ENCODE assay signal across 2 cellular contexts in the genomic region with DNA sequence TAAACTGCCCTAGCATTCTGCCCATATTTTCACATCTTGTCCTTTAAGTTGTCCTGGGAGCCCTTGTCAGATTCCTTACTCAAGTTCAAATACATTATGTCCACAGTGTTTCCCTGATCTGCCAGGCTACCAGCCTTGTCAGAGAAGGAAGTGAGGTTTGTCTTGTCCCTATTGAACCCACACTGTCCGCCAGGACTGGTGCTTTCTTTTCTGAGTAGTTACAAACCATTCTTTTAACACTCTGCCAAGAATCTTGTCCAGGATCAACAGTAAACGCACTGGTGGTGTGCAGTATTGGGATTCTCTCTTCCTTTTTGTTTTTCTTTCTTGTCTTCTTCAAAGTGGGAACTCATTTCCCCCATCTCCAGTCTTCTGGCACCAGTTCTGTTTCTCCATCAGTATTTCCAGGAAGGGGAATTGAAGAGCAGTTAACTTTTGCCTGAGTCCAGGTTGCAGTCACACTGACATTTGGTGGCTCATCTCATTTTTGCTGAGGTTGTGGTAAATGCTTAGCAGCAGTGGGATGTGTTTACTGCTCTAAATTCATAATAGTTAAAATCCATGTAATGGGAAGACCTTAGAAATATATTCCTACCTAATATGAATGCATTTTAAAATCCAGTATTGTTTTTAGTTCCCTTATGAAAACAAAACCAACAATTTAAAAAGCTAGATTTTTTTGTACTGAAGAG.
TF ChIP-seq lines count a peak whose summit lies in the region.

No MANE protein-coding gene starts in this region.

TF ChIP-seq in SK-N-SH, 30 proteins besides CTCF, POLR2A, EP300 and RAD21:
- TF ChIP-seq YY1 (IDR thresholded peaks at IDR 0.05; ENCODE audit: low read depth) (no peak), RXRA (IDR thresholded peaks at IDR 0.05; ENCODE audit: borderline replicate concordance, low read depth) (no peak), MXI1 (IDR thresholded peaks at IDR 0.05; ENCODE audit: low read depth, low read length) (no peak), GABPA (IDR thresholded peaks at IDR 0.05; ENCODE audit: low read depth) (no peak), RCOR1 (IDR thresholded peaks at IDR 0.05; ENCODE audit: low read length) (no peak)
- TF ChIP-seq, protein P1, sequence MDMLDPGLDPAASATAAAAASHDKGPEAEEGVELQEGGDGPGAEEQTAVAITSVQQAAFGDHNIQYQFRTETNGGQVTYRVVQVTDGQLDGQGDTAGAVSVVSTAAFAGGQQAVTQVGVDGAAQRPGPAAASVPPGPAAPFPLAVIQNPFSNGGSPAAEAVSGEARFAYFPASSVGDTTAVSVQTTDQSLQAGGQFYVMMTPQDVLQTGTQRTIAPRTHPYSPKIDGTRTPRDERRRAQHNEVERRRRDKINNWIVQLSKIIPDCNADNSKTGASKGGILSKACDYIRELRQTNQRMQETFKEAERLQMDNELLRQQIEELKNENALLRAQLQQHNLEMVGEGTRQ (IDR thresholded peaks at IDR 0.05; ENCODE audit: borderline replicate concordance, low read depth, low read length), result no peak

TF ChIP-seq in SK-N-SH treated with all-trans-retinoic acid at 6 μM for 48 hours, 23 proteins besides CTCF, POLR2A, EP300 and RAD21:
- TF ChIP-seq, protein P2, sequence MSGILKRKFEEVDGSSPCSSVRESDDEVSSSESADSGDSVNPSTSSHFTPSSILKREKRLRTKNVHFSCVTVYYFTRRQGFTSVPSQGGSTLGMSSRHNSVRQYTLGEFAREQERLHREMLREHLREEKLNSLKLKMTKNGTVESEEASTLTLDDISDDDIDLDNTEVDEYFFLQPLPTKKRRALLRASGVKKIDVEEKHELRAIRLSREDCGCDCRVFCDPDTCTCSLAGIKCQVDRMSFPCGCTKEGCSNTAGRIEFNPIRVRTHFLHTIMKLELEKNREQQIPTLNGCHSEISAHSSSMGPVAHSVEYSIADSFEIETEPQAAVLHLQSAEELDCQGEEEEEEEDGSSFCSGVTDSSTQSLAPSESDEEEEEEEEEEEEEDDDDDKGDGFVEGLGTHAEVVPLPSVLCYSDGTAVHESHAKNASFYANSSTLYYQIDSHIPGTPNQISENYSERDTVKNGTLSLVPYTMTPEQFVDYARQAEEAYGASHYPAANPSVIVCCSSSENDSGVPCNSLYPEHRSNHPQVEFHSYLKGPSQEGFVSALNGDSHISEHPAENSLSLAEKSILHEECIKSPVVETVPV (CRISPR knock-in tag; IDR thresholded peaks at IDR 0.05), result no peak
